34 cellular contexts compared by ENCODE assay signal in the genomic region with DNA sequence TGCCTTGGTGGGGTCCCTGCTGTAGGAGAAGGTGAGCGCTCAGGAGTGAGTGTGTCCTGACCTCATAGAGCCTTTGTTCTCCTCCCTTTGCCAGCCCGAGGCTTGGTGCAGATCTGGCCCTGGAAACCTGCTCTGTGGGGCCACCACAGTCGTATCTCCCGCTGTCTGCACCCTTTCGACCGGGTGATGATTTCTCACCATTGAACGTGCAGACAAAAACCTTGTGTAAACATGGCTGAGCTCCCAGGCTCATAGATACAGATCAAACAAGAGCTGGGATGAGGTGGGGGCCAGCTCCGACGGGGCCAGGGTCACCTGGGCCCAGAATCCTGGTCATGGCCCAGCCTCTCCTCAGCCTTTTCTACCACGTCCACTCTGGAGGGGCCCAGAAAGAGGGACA. TPM values are rescaled to one million over a fixed set of nuclear protein-coding genes. Genes with fewer than 3 reads are reported as not detected.
DNase-seq lines count a peak whose midpoint lies in the region; ATAC-seq and TF ChIP-seq lines count a peak whose summit lies in the region.
"Had no signal": no experiment of that assay in that cellular context is flagged by ENCODE, and none has a peak within 500 bp of the region (broad histone marks: within the 10 kb centered on the region; RNA-seq: fewer than 3 reads in every experiment).

No MANE protein-coding gene starts in this region.

- H3K4me1 Mint-ChIP-seq in Caco-2 (ENCODE audit: low read depth, unreplicated experiment), result peaks cover 32% of the 10 kb centered on the region
- H3K4me1 Mint-ChIP-seq: B cell; CD4-positive, alpha-beta memory T cell; central memory CD8-positive, alpha-beta T cell; neural crest cell had no signal

- no peaks in the 10 kb centered on the region for H3K27me3 ChIP-seq in Caco-2 (replicated peaks; ENCODE audit: control insufficient read depth, insufficient read depth, low read length)
- H3K27me3 ChIP-seq in dorsolateral prefrontal cortex, result no peaks in the 10 kb centered on the region
- H3K27me3 ChIP-seq: esophagus muscularis mucosa, hepatocyte, MG63, tibial artery, vagina had no signal

- H3K27me3 Mint-ChIP-seq in Caco-2 (ENCODE audit: insufficient read depth, unreplicated experiment), result no peaks in the 10 kb centered on the region
- H3K27me3 Mint-ChIP-seq: dendritic cell treated with granulocyte-macrophage colony-stimulating factor and Interleukin-4, amounts not matched to agents 40 ng/mL and 50 ng/mL, for 4 days had no signal

- BruUV-seq in Caco-2 (replicated peaks; lab: Mats Ljungman, UMichigan), result no TSS peak

- POLR2A ChIA-PET in Caco-2 (lab: Charles Lee), result interaction anchor here (1.0 kb wide), 1 partner anchor 10 kb away, joined by 4 read pairs; no protein-coding TSS in a partner anchor

- TF ChIP-seq CTCF in Caco-2 (IDR thresholded peaks at IDR 0.05; ENCODE audit: insufficient read depth in 1 of 2, low read depth in 1 of 2, low read length in 1 of 2, severe bottlenecking in 1 of 2, unreplicated experiment in 1 of 2) (no peak), dorsolateral prefrontal cortex (IDR thresholded peaks at IDR 0.05 in 54 of 56, conservative IDR thresholded peaks at IDR 0.05 in 2 of 56; ENCODE audit: low read depth in 1 of 56, partially characterized antibody in 56 of 56) (no peak)

- no peaks in the 10 kb centered on the region for H3K36me3 Mint-ChIP-seq in Caco-2 (ENCODE audit: insufficient read depth, unreplicated experiment)
- H3K36me3 Mint-ChIP-seq: CD4-positive, alpha-beta memory T cell had no signal

- H3K9me3 Mint-ChIP-seq in Caco-2 (ENCODE audit: unreplicated experiment), result no peaks in the 10 kb centered on the region
- H3K9me3 Mint-ChIP-seq: CD4-positive, alpha-beta memory T cell; central memory CD8-positive, alpha-beta T cell; dendritic cell treated with granulocyte-macrophage colony-stimulating factor and Interleukin-4, amounts not matched to agents 40 ng/mL and 50 ng/mL, for 4 days; H9; neural crest cell had no signal

- H3K27ac ChIP-seq in dorsolateral prefrontal cortex, result peak overlapping the region in 46 of 59 donors; percentile 2 to 83 (median 54)
- H3K27ac ChIP-seq: esophagus muscularis mucosa, foreskin keratinocyte, hepatocyte, HL-60, KMS-11, PC-9, tibial artery, vagina had no signal

- H3K4me3 ChIP-seq in Caco-2 (ENCODE audit: low read depth, low read length) (no peak overlapping the region), dorsolateral prefrontal cortex (no peak overlapping the region)
- H3K4me3 ChIP-seq: esophagus muscularis mucosa, GM12878, hepatocyte, MG63, PC-9, tibial artery, vagina had no signal

- peak; percentile 68 for ATAC-seq in left lobe of liver
- ATAC-seq in HG03354 (IDR thresholded peaks at IDR 0.05; ENCODE audit: poor library complexity, severe bottlenecking, unreplicated experiment), result no peak
- ATAC-seq: foreskin keratinocyte, GM12878, left colon had no signal

- H3K27ac Mint-ChIP-seq in Caco-2 (ENCODE audit: unreplicated experiment), result peak overlapping the region; percentile 71
- H3K27ac Mint-ChIP-seq: B cell; CD4-positive, alpha-beta memory T cell; dendritic cell treated with granulocyte-macrophage colony-stimulating factor and Interleukin-4, amounts not matched to agents 40 ng/mL and 50 ng/mL, for 4 days; H9 had no signal

- peaks cover 30% of the 10 kb centered on the region for H3K4me1 ChIP-seq in Caco-2
- H3K4me1 ChIP-seq: foreskin keratinocyte, tibial artery, vagina had no signal

- CTCF ChIA-PET in Caco-2 (lab: Charles Lee), result interaction anchor here (0.9 to 1.9 kb wide), 4 partner anchors 18 to 80 kb away, joined by 4 to 10 read pairs (median 6); a partner anchor contains a TSS

- peak overlapping the region; percentile 63 for H3K4me3 Mint-ChIP-seq in Caco-2 (ENCODE audit: unreplicated experiment)
- H3K4me3 Mint-ChIP-seq: B cell; CD4-positive, alpha-beta memory T cell; central memory CD8-positive, alpha-beta T cell; dendritic cell treated with granulocyte-macrophage colony-stimulating factor and Interleukin-4, amounts not matched to agents 40 ng/mL and 50 ng/mL, for 4 days; H9; neural crest cell had no signal

- no peaks in the 10 kb centered on the region for H3K36me3 ChIP-seq in Caco-2 (ENCODE audit: control insufficient read depth, insufficient read depth, low read length)
- H3K36me3 ChIP-seq: MG63 had no signal

- peak; percentile 55 to 69 for DNase-seq in Caco-2
- peak; percentile 96 for DNase-seq in NCI-H146 treated with DMSO at 0.1 percent for 48 hours (lab: John Stamatoyannopoulos, UW; ENCODE audit: unreplicated experiment)
- DNase-seq in dorsolateral prefrontal cortex, result no peak
- DNase-seq in left lobe of liver (ENCODE audit: low spot score), result no peak
- DNase-seq in occipital lobe (lab: John Stamatoyannopoulos, UW), result no peak
- DNase-seq in AML-193 (lab: John Stamatoyannopoulos, UW), result no peak
- DNase-seq in putamen (ENCODE audit: low spot score), result no peak
- DNase-seq: activated CD4-positive, alpha-beta T cell treated with anti-CD3 and anti-CD28 coated beads, Interleukin-2, amount 50 U/mL, for 48 hours; activated CD4-positive, CD25-positive, alpha-beta regulatory T cell treated with anti-CD3 and anti-CD28 coated beads, Interleukin-2, amount 50 U/mL, for 72 hours; activated gamma-delta T cell treated with Interleukin-2 at 50 U/mL for 16 hours; activated T-cell treated with anti-CD3 and anti-CD28 coated beads, Interleukin-2, amount 50 U/mL, for 48 hours; CD4-positive, alpha-beta memory T cell; foreskin keratinocyte; H9; left colon; mesendoderm; MG63; NCI-H1417; NCI-H510A; PC-9; stimulated activated CD4-positive, alpha-beta T cell treated with anti-CD3 and anti-CD28 coated beads, Interleukin-4, amount 100 ng/mL, for 24 hours had no signal

- intact Hi-C loops in Caco-2 (cut with micrococcal nuclease; ENCODE audit: unreplicated experiment), result loop anchor here (2.0 kb wide), 4 partner anchors 17 to 65 kb away; a partner anchor contains a TSS
- intact Hi-C loops in dorsolateral prefrontal cortex (cut with DNase I), result loop anchor here (5.0 kb wide), 3 partner anchors 47 to 67 kb away; a partner anchor contains a TSS

- H3K9me3 ChIP-seq in Caco-2, result no peaks in the 10 kb centered on the region
- H3K9me3 ChIP-seq: esophagus muscularis mucosa, MG63, tibial artery, vagina had no signal

RNA-seq across cellular contexts. Expression of a gene that starts 34.6 kb away (rescaled TPM):
- total RNA-seq in Caco-2 (2022) (5.7 and 7.6 TPM in 2 replicates), dorsolateral prefrontal cortex (10 to 100 TPM in 119 of 120 experiments, 1 to 10 TPM in 1; 9.6 to 48.4 (median 21.3) TPM), left lobe of liver (0.20 TPM), occipital lobe (0.31 TPM)
- total RNA-seq: B cell, GM12878 had no signal

RNA-seq across cellular contexts. Expression of a gene that starts 51.4 kb away (rescaled TPM):
- 8.5 and 11.4 TPM in 2 replicates for total RNA-seq in Caco-2 (2022)
- total RNA-seq in dorsolateral prefrontal cortex, result 100 to 1,000 TPM in 118 of 120 experiments, 10 to 100 TPM in 2; 92.4 to 559 (median 198) TPM
- 6.1 TPM for total RNA-seq in left lobe of liver
- total RNA-seq in occipital lobe, result 53.3 TPM
- total RNA-seq: T-helper 2 cell treated with Interferon-gamma antibody and Interleukin-4, amounts not matched to agents 100 ng/mL and 5 ng/mL, for 36 hours had no signal

Comparison
In these comparisons a context has a peak if more than half of its experiments do, and no peak if none do; other contexts are left out.
1. DNase-seq: peak in Caco-2 (2 of 2) and NCI-H146 treated with DMSO at 0.1 percent for 48 hours (single experiment); none in dorsolateral prefrontal cortex (0 of 10), left lobe of liver (single experiment), occipital lobe (single experiment), AML-193 (0 of 2) and putamen (single experiment).